ENCODE assay signal across 8 cellular contexts in genomic region chr5:101678494-101679193, GRCh38.
DNase-seq lines count a peak whose midpoint lies in the region; FAIRE-seq and TF ChIP-seq lines count a peak whose summit lies in the region.

No MANE protein-coding gene starts in this region.

- TF ChIP-seq POLR2A in sigmoid colon (IDR thresholded peaks at IDR 0.05): no peak

- no peak for TF ChIP-seq EP300 in sigmoid colon (IDR thresholded peaks at IDR 0.05)

- no peaks in the 10 kb centered on the region for H3K4me1 ChIP-seq in hepatocyte (ENCODE audit: insufficient read depth)
- peaks cover 0 to 10% (median 0%) of the 10 kb centered on the region in 4 donors for H3K4me1 ChIP-seq in sigmoid colon

- WGBS in hepatocyte (ENCODE audit: low lambda C conversion rate, missing lambda C conversion rate): 12% methylated on average over 7 of the region's 7 CpGs
- 7 to 13% methylated on average over 7 of the region's 7 CpGs for WGBS in sigmoid colon, 2 donors

- H3K4me3 ChIP-seq in hepatocyte (no peak overlapping the region), sigmoid colon (no peak overlapping the region)

- intact Hi-C loops in sigmoid colon (cut with DNase I): no loop called here

- no peaks in the 10 kb centered on the region for H3K9me2 ChIP-seq in hepatocyte (replicated peaks; ENCODE audit: insufficient read depth)

- H3K27me3 ChIP-seq in hepatocyte: no peaks in the 10 kb centered on the region
- no peaks in the 10 kb centered on the region for H3K27me3 ChIP-seq in sigmoid colon

- H3K36me3 ChIP-seq in hepatocyte (replicated peaks; ENCODE audit: insufficient read depth, low read depth): no peaks in the 10 kb centered on the region
- no peaks in the 10 kb centered on the region for H3K36me3 ChIP-seq in sigmoid colon

- no peaks in the 10 kb centered on the region for H3K79me2 ChIP-seq in hepatocyte

- no peaks in the 10 kb centered on the region for H3K9me3 ChIP-seq in hepatocyte (ENCODE audit: low read depth)
- no peaks in the 10 kb centered on the region for H3K9me3 ChIP-seq in sigmoid colon

- H3K27ac ChIP-seq in hepatocyte (no peak overlapping the region), sigmoid colon (no peak overlapping the region)

- peak overlapping the region; percentile 79 for H2AFZ ChIP-seq in hepatocyte

- H4K20me1 ChIP-seq in hepatocyte (ENCODE audit: insufficient read depth, poor library complexity, severe bottlenecking): no peaks in the 10 kb centered on the region

- no peak for FAIRE-seq in RCC 7860 (lab: Jason Lieb, UNC)

- TF ChIP-seq CTCF in GM20000 (IDR thresholded peaks at IDR 0.05; ENCODE audit: extremely low read depth, missing control alignments) (peak; percentile 58), hepatocyte (IDR thresholded peaks at IDR 0.05; ENCODE audit: poor library complexity) (peak; percentile 87), sigmoid colon (IDR thresholded peaks at IDR 0.05) (peak in 3 of 4 experiments; percentile 50 to 77 (median 72))

- H3K4me2 ChIP-seq in hepatocyte: peak overlapping the region; percentile 69

- DNase-seq in EH (ENCODE audit: low read depth): peak; percentile 55
- DNase-seq in GM20000 (ENCODE audit: low spot score): peak; percentile 26
- DNase-seq in HPDE6-E6E7 (ENCODE audit: extremely low spot score): peak; percentile 45
- peak; percentile 19 for DNase-seq in RCC 7860 (ENCODE audit: low spot score)
- peak in 32 of 56 donors; percentile 1 to 80 (median 10) for DNase-seq in amygdala (lab: John Stamatoyannopoulos, UW)
- peak; percentile 83 for DNase-seq in hepatocyte (ENCODE audit: low spot score)
- peak; percentile 64 for DNase-seq in sigmoid colon
- DNase-seq in GOT3 (lab: John Stamatoyannopoulos, UW): no peak
